In genomic region chr14:51905673-51906121, GRCh38 we compare ENCODE assay signal across 8 cellular contexts. TPM values are rescaled to one million over a fixed set of nuclear protein-coding genes. Genes with fewer than 3 reads are reported as not detected.
DNase-seq lines count a peak whose midpoint lies in the region; ATAC-seq, FAIRE-seq and TF ChIP-seq lines count a peak whose summit lies in the region.
"Not testable (repeated sequence)": the region's sequence is repeated elsewhere in the genome, so short reads cannot be mapped to it uniquely, and the experiment has no call there.

No MANE protein-coding gene starts in this region.

- peaks cover 87% of the 10 kb centered on the region for H3K36me3 Mint-ChIP-seq in activated naive CD8-positive, alpha-beta T cell treated with anti-CD3 and anti-CD28 coated beads for 36 hours

- CTCF ChIA-PET in A549 (lab: Yijun Ruan, JAX), result interaction anchor here (1.2 to 1.5 kb wide), 3 partner anchors 17 to 73 kb away, joined by 3 read pairs; no protein-coding TSS in a partner anchor

- WGBS in A549 (ENCODE audit: missing lambda C conversion rate), result 11% methylated on average over 6 of the region's 6 CpGs

- not testable (repeated sequence) for H3K4me1 ChIP-seq in A549

- not testable (repeated sequence) for TF ChIP-seq EP300 in A549 (IDR thresholded peaks at IDR 0.05)

- POLR2A ChIA-PET in A549 (lab: Yijun Ruan, JAX), result not testable (repeated sequence)

- peak in 1 of 2 experiments; percentile 17 for DNase-seq in A549 (ENCODE audit: low read depth in 1 of 2, low spot score in 1 of 2)
- peak; percentile 82 for DNase-seq in LHCN-M2 (ENCODE audit: low read depth)
- DNase-seq in activated naive CD8-positive, alpha-beta T cell treated with anti-CD3 and anti-CD28 coated beads for 36 hours, result peak; percentile 61
- peak; percentile 86 for DNase-seq in glomerular endothelial cell (ENCODE audit: extremely low read depth, low read depth, low spot score)
- DNase-seq in stimulated activated CD4-positive, alpha-beta T cell treated with anti-CD3 and anti-CD28 coated beads, Interleukin-15, amount 100 ng/mL, for 1 hour (ENCODE audit: low read depth in 1 of 2, low spot score in 1 of 2), result peak; percentile 17 to 20

- not testable (repeated sequence) for TF ChIP-seq POLR2A in A549 (IDR thresholded peaks at IDR 0.05; ENCODE audit: low read length)

- not testable (repeated sequence) for ATAC-seq in A549
- ATAC-seq in GM18517 (IDR thresholded peaks at IDR 0.05; ENCODE audit: unreplicated experiment) (peak; percentile 84), HG02623 (IDR thresholded peaks at IDR 0.05; ENCODE audit: unreplicated experiment) (peak; percentile 77)
- ATAC-seq in activated CD4-positive, CD25-positive, alpha-beta regulatory T cell treated with anti-CD3 and anti-CD28 coated beads, Interleukin-2, amount 50 U/mL, for 24 hours, result peak; percentile 98

- peaks cover 11% of the 10 kb centered on the region; the same call in 2 of the 3 replicates for H3K9me3 ChIP-seq in A549

- H3K4me3 Mint-ChIP-seq in activated naive CD8-positive, alpha-beta T cell treated with anti-CD3 and anti-CD28 coated beads for 36 hours, result peak overlapping the region; percentile 16

- not testable (repeated sequence) for H3K27me3 Mint-ChIP-seq in activated naive CD8-positive, alpha-beta T cell treated with anti-CD3 and anti-CD28 coated beads for 36 hours

- not testable (repeated sequence) for TF ChIP-seq RAD21 in A549 (conservative IDR thresholded peaks at IDR 0.05 in 1 of 2, IDR thresholded peaks at IDR 0.05 in 1 of 2)

- H3K4me3 ChIP-seq in A549, result not testable (repeated sequence)

- H3K4me1 Mint-ChIP-seq in activated naive CD8-positive, alpha-beta T cell treated with anti-CD3 and anti-CD28 coated beads for 36 hours, result peaks cover 37% of the 10 kb centered on the region

- FAIRE-seq in A549 (lab: Jason Lieb, UNC), result not testable (repeated sequence)

- not testable (repeated sequence) for TF ChIP-seq CTCF in A549 (IDR thresholded peaks at IDR 0.05)

- peak overlapping the region; percentile 36; the same call in 2 of the 3 replicates for H3K4me2 ChIP-seq in A549

- H3K27ac Mint-ChIP-seq in activated naive CD8-positive, alpha-beta T cell treated with anti-CD3 and anti-CD28 coated beads for 36 hours, result peak overlapping the region; percentile 87

- H3K9me3 Mint-ChIP-seq in activated naive CD8-positive, alpha-beta T cell treated with anti-CD3 and anti-CD28 coated beads for 36 hours, result peaks cover 45% of the 10 kb centered on the region

- H3K27ac ChIP-seq in A549, result not testable (repeated sequence)

RNA-seq across cellular contexts. Expression of gene GNG2, which starts 45.3 kb away (rescaled TPM):
- polyA plus RNA-seq in A549 (2011; rRNA removed) (2.2 and 3.0 TPM in 2 replicates), A549 (2017; fragmentation: RNase III; extraction: RNeasy Plus Mini Kit Qiagen cat#74134 plus additional on column Dnase treatment) (1.8 to 2.4 TPM (median 2.1 TPM) in 3 replicates)
- 0.69 and 0.78 TPM in 2 replicates for polyA plus RNA-seq in A549 (2012; cell fraction: cytosol; rRNA removed)
- polyA plus RNA-seq in A549 (2012; cell fraction: nucleus; rRNA removed), result 0.24 and 0.44 TPM in 2 replicates
- polyA minus RNA-seq in A549 (2011; rRNA and poly(A)+ RNA removed), result 1.2 and 2.1 TPM in 2 replicates
- total RNA-seq in LHCN-M2 (2014; rRNA removed) (45.6 and 54.1 TPM in 2 replicates), glomerular endothelial cell (29.8 and 40.8 TPM in 2 replicates)
- polyA plus RNA-seq in LHCN-M2 (2012), result 9.2 TPM
- total RNA-seq in activated naive CD8-positive, alpha-beta T cell treated with anti-CD3 and anti-CD28 coated beads for 36 hours, result 100 to 1,000 TPM; 131 to 132 TPM
